8 cellular contexts compared by ENCODE assay signal in the genomic region with DNA sequence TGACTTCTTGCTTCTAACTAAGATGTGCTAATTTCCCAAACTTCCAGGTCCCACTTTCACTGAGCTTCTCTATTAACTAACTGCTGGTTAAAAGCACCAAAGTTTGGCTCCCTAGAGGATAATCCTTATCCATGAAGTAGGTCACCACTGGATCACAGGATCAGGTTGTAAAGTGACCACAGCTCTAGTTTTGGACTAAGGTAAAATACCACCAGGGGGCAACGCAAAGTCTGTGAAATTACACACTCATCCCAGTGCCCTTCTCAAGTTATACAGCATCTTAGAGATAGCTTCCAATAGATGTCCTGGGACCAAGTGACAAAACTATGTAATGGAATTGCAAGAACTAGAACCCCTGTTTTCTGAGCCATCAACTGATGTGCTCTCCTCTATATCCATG.
A peak's percentile ranks its signal among the peaks of the same experiment; 100 is the strongest.
DNase-seq lines count a peak whose midpoint lies in the region; ATAC-seq lines count a peak whose summit lies in the region.

No MANE protein-coding gene starts in this region.

- no peak for ATAC-seq in GM19463 (IDR thresholded peaks at IDR 0.05; ENCODE audit: unreplicated experiment)

- DNase-seq in stimulated activated CD4-positive, alpha-beta T cell treated with anti-CD3 and anti-CD28 coated beads, Interleukin-4, amount 100 ng/mL, for 24 hours, result peak; percentile 12
- DNase-seq in stimulated activated CD4-positive, alpha-beta T cell treated with anti-CD3 and anti-CD28 coated beads, Interleukin-4, amount 100 ng/mL, for 4 hours, result no peak
- peak; percentile 36 for DNase-seq in RKO (ENCODE audit: low spot score)
- DNase-seq in glomerular visceral epithelial cell (ENCODE audit: extremely low spot score), result peak; percentile 13
- DNase-seq in activated CD8-positive, alpha-beta memory T cell treated with anti-CD3 and anti-CD28 coated beads, Interleukin-2, amount 50 U/mL, for 48 hours, result no peak
- DNase-seq in hippocampal formation (lab: John Stamatoyannopoulos, UW), result no peak
- no peak for DNase-seq in HuH-7.5 (ENCODE audit: low spot score)

Comparison
In these comparisons a context has a peak if more than half of its experiments do, and no peak if none do; other contexts are left out.
1. DNase-seq: peak in stimulated activated CD4-positive, alpha-beta T cell treated with anti-CD3 and anti-CD28 coated beads, Interleukin-4, amount 100 ng/mL, for 24 hours (single experiment), RKO (single experiment) and glomerular visceral epithelial cell (single experiment); none in stimulated activated CD4-positive, alpha-beta T cell treated with anti-CD3 and anti-CD28 coated beads, Interleukin-4, amount 100 ng/mL, for 4 hours (0 of 2), activated CD8-positive, alpha-beta memory T cell treated with anti-CD3 and anti-CD28 coated beads, Interleukin-2, amount 50 U/mL, for 48 hours (single experiment), hippocampal formation (0 of 2) and HuH-7.5 (single experiment).